Comparison of ENCODE assay signal across 15 cellular contexts in genomic region chr5:118723021-118723338, GRCh38.
A peak's percentile ranks its signal among the peaks of the same experiment; 100 is the strongest.
DNase-seq lines count a peak whose midpoint lies in the region; ATAC-seq and TF ChIP-seq lines count a peak whose summit lies in the region.
"Had no signal": no experiment of that assay in that cellular context is flagged by ENCODE, and none has a peak within 500 bp of the region (broad histone marks: within the 10 kb centered on the region; RNA-seq: fewer than 3 reads in every experiment).

No MANE protein-coding gene starts in this region.

- TF ChIP-seq CTCF in astrocyte of the cerebellum (IDR thresholded peaks at IDR 0.05; ENCODE audit: low read depth, low read length, missing control alignments) (no peak), thyroid gland (IDR thresholded peaks at IDR 0.05) (no peak)

- H3K9me3 ChIP-seq in thyroid gland: no peaks in the 10 kb centered on the region

- TF ChIP-seq POLR2A in thyroid gland (IDR thresholded peaks at IDR 0.05): no peak

- in situ Hi-C loops in astrocyte of the cerebellum (cut with HindIII; ENCODE audit: low sequenced_read_pairs): no loop called here

- H3K27me3 ChIP-seq in thyroid gland: no peaks in the 10 kb centered on the region
- H3K27me3 ChIP-seq: stomach had no signal

- H3K4me1 ChIP-seq in thyroid gland: no peaks in the 10 kb centered on the region
- H3K4me1 ChIP-seq: left ventricle myocardium inferior, stomach had no signal

- no peaks in the 10 kb centered on the region for H3K36me3 ChIP-seq in thyroid gland
- H3K36me3 ChIP-seq: left ventricle myocardium inferior, stomach had no signal

- peak; percentile 78 for ATAC-seq in GM18870 (IDR thresholded peaks at IDR 0.05; ENCODE audit: unreplicated experiment)
- peak; percentile 88 for ATAC-seq in GM21576 (IDR thresholded peaks at IDR 0.05; ENCODE audit: unreplicated experiment)
- ATAC-seq in HG03066 (IDR thresholded peaks at IDR 0.05; ENCODE audit: low read depth, unreplicated experiment): peak; percentile 83
- ATAC-seq in left colon: no peak
- ATAC-seq: T-helper 17 cell had no signal

- H3K4me3 ChIP-seq in astrocyte of the cerebellum (ENCODE audit: low read depth, low read length) (no peak overlapping the region), thyroid gland (replicated peaks in 1 of 3) (no peak overlapping the region)
- H3K4me3 ChIP-seq: left ventricle myocardium inferior, stomach had no signal

- DNase-seq in astrocyte of the cerebellum (ENCODE audit: low read depth) (peak; percentile 0), left colon (no peak), HPDE6-E6E7 (ENCODE audit: extremely low spot score) (no peak), thyroid gland (no peak)
- no peak for DNase-seq in effector CD8-positive, alpha-beta T cell (lab: John Stamatoyannopoulos, UW)
- DNase-seq: activated CD4-positive, alpha-beta memory T cell treated with anti-CD3 and anti-CD28 coated beads, Interleukin-2, amount 10 ng/mL, durations not matched to agents 7 days and 5 days; CD4-positive, alpha-beta T cell; foreskin melanocyte; left ventricle myocardium inferior; NCI-H1436; stomach; T-helper 17 cell had no signal

- no peak overlapping the region for H3K27ac ChIP-seq in thyroid gland
- H3K27ac ChIP-seq: left ventricle myocardium inferior, stomach had no signal

- intact Hi-C loops in left colon (cut with DNase I, micrococcal nuclease): no loop called here
- intact Hi-C loops in thyroid gland (cut with DNase I): no loop called here
